In genomic region chr4:39458505-39459300, GRCh38 we compare ENCODE assay signal across 1 cellular context.
TF ChIP-seq lines count a peak whose summit lies in the region.

LIAS (plus strand) TSS chr4:39459056; CDS start chr4:39459118, 62 bp downstream.
RPL9 (minus strand) TSS chr4:39458922; CDS start chr4:39458439, 483 bp downstream.

TF ChIP-seq in K562, 482 proteins besides CTCF, POLR2A, EP300 and RAD21 (continued from another document and continues in another):
- no peak for TF ChIP-seq IFI16 (CRISPR knock-in tag; IDR thresholded peaks at IDR 0.05)
- TF ChIP-seq KHSRP (IDR thresholded peaks at IDR 0.05): peak; percentile 98
- TF ChIP-seq ZNF551 (CRISPR knock-in tag; IDR thresholded peaks at IDR 0.05): no peak
- TF ChIP-seq ZNF24 (IDR thresholded peaks at IDR 0.05): 0 out of 2 replicates have a peak, but pooled peaks have one; percentile 11
- no peak; a peak in 1 of 4 replicates for TF ChIP-seq KDM4B (IDR thresholded peaks at IDR 0.05; ENCODE audit: borderline replicate concordance in 2 of 2, low read depth in 1 of 2)
- TF ChIP-seq ZNF696 (CRISPR knock-in tag; conservative IDR thresholded peaks at IDR 0.05): no peak
- TF ChIP-seq NFE2L1 (tag; IDR thresholded peaks at IDR 0.05; ENCODE audit: borderline replicate concordance, low read depth): no peak
- peak; percentile 70; the same call in 1 of the 2 replicates for TF ChIP-seq ZSCAN29 (IDR thresholded peaks at IDR 0.05)
- no peak for TF ChIP-seq ARID3B (CRISPR knock-in tag; IDR thresholded peaks at IDR 0.05; ENCODE audit: borderline replicate concordance)
- TF ChIP-seq ZNF609 (CRISPR knock-in tag; IDR thresholded peaks at IDR 0.05; ENCODE audit: borderline replicate concordance): peak; percentile 24; the same call in 1 of the 2 replicates
- TF ChIP-seq POLR2H (tag; IDR thresholded peaks at IDR 0.05; ENCODE audit: low read depth): peak; percentile 96
- TF ChIP-seq NFATC3 (IDR thresholded peaks at IDR 0.05): no peak
- no peak for TF ChIP-seq HSF4 (CRISPR knock-in tag; IDR thresholded peaks at IDR 0.05; ENCODE audit: borderline replicate concordance)
- no peak; the same call in 1 of the 2 replicates for TF ChIP-seq RB1 (IDR thresholded peaks at IDR 0.05; ENCODE audit: low read depth)
- 0 out of 2 replicates have a peak, but pooled peaks have one; percentile 19 for TF ChIP-seq ZBTB34 (CRISPR knock-in tag; IDR thresholded peaks at IDR 0.05)
- 0 out of 2 replicates have a peak, but pooled peaks have one; percentile 62 for TF ChIP-seq E2F5 (CRISPR knock-in tag; IDR thresholded peaks at IDR 0.05)
- peak; percentile 100 for TF ChIP-seq ZFX (CRISPR knock-in tag; IDR thresholded peaks at IDR 0.05)
- TF ChIP-seq SETDB1 (IDR thresholded peaks at IDR 0.05; ENCODE audit: low read length): no peak
- TF ChIP-seq BCL6 (CRISPR knock-in tag; IDR thresholded peaks at IDR 0.05): no peak
- TF ChIP-seq USF1 (CRISPR knock-in tag; IDR thresholded peaks at IDR 0.05): peak; percentile 14; the same call in 1 of the 2 replicates
- TF ChIP-seq ELK3 (CRISPR knock-in tag; IDR thresholded peaks at IDR 0.05): no peak
- TF ChIP-seq TAF1 (IDR thresholded peaks at IDR 0.05; ENCODE audit: control insufficient read depth, extremely low read depth, insufficient read depth, low read length, severe bottlenecking): peak; percentile 95
- no peak for TF ChIP-seq EHMT2 (IDR thresholded peaks at IDR 0.05)
- no peak for TF ChIP-seq ZNF398 (CRISPR knock-in tag; IDR thresholded peaks at IDR 0.05)
- TF ChIP-seq FOXK2 (conservative IDR thresholded peaks at IDR 0.05 in 1 of 2, IDR thresholded peaks at IDR 0.05 in 1 of 2; ENCODE audit: low read depth in 2 of 2): peak; percentile 77 to 83
- TF ChIP-seq ATF2 (CRISPR knock-in tag; IDR thresholded peaks at IDR 0.05): no peak
- TF ChIP-seq SMC3 (conservative IDR thresholded peaks at IDR 0.05; ENCODE audit: insufficient read depth, low read depth, low read length): no peak
- no peak for TF ChIP-seq RFX1 (IDR thresholded peaks at IDR 0.05)
- 0 out of 2 replicates have a peak, but pooled peaks have one; percentile 52 for TF ChIP-seq PREB (CRISPR knock-in tag; IDR thresholded peaks at IDR 0.05)
- TF ChIP-seq JUNB (CRISPR knock-in tag; conservative IDR thresholded peaks at IDR 0.05): peak; percentile 75; the same call in 1 of the 2 replicates
- TF ChIP-seq PPARD (CRISPR knock-in tag; IDR thresholded peaks at IDR 0.05): no peak
- TF ChIP-seq ZSCAN32 (CRISPR knock-in tag; IDR thresholded peaks at IDR 0.05): peak; percentile 89
- TF ChIP-seq THAP7 (CRISPR knock-in tag; IDR thresholded peaks at IDR 0.05): no peak
- no peak for TF ChIP-seq ELK1 (CRISPR knock-in tag; IDR thresholded peaks at IDR 0.05)
- TF ChIP-seq HBP1 (CRISPR knock-in tag; IDR thresholded peaks at IDR 0.05): no peak
- TF ChIP-seq WHSC1 (IDR thresholded peaks at IDR 0.05; ENCODE audit: low read length): no peak
- TF ChIP-seq MNT (conservative IDR thresholded peaks at IDR 0.05): peak; percentile 78 to 86
- no peak for TF ChIP-seq ZNF830 (CRISPR knock-in tag; IDR thresholded peaks at IDR 0.05)
- no peak for TF ChIP-seq SIRT6 (IDR thresholded peaks at IDR 0.05; ENCODE audit: low read depth, low read length)
